Comparison of ENCODE assay signal across 16 cellular contexts in genomic region chr5:62560786-62561185, GRCh38. TPM values are rescaled to one million over a fixed set of nuclear protein-coding genes. Genes with fewer than 3 reads are reported as not detected.
DNase-seq lines count a peak whose midpoint lies in the region; ATAC-seq and TF ChIP-seq lines count a peak whose summit lies in the region.
"Had no signal": no experiment of that assay in that cellular context is flagged by ENCODE, and none has a peak within 500 bp of the region (broad histone marks: within the 10 kb centered on the region; RNA-seq: fewer than 3 reads in every experiment).

No MANE protein-coding gene starts in this region.

- H3K27me3 ChIP-seq in SK-N-SH (ENCODE audit: insufficient read depth) = no peaks in the 10 kb centered on the region
- no peaks in the 10 kb centered on the region for H3K27me3 ChIP-seq in suprapubic skin
- H3K27me3 ChIP-seq: BLaER1 had no signal

- no peak overlapping the region for H2AFZ ChIP-seq in SK-N-SH (ENCODE audit: low read depth)
- H2AFZ ChIP-seq: GM23248 had no signal

- H3K27ac ChIP-seq in SK-N-SH (ENCODE audit: low read depth in 2 of 2, low read length in 1 of 2) (no peak overlapping the region; a peak in 2 of 4 replicates), suprapubic skin (no peak overlapping the region)
- H3K27ac ChIP-seq: BLaER1, C4-2B, GM23248 had no signal

- no peak for ATAC-seq in HG03460 (IDR thresholded peaks at IDR 0.05; ENCODE audit: unreplicated experiment)
- ATAC-seq: CD8-positive, alpha-beta T cell had no signal

- 76% methylated on average over 1 of the region's 1 CpG for WGBS in SK-N-SH (ENCODE audit: low lambda C conversion rate)
- 95% methylated on average over 1 of the region's 1 CpG for WGBS in suprapubic skin

- H3K9ac ChIP-seq in SK-N-SH = no peak overlapping the region
- H3K9ac ChIP-seq: BLaER1, GM23248 had no signal

- H3K79me2 ChIP-seq in SK-N-SH (ENCODE audit: insufficient read depth) = 0 out of 2 replicates have a peak, but pooled peaks cover 3% of the 10 kb centered on the region

- no peak for TF ChIP-seq RAD21 in SK-N-SH (IDR thresholded peaks at IDR 0.05; ENCODE audit: low read length)

- no peak overlapping the region for H3K4me2 ChIP-seq in SK-N-SH
- H3K4me2 ChIP-seq: BLaER1 had no signal

- H3K9me3 ChIP-seq in SK-N-SH (no peaks in the 10 kb centered on the region), suprapubic skin (no peaks in the 10 kb centered on the region)
- H3K9me3 ChIP-seq: Caco-2 had no signal

- TF ChIP-seq CTCF in SK-N-SH (IDR thresholded peaks at IDR 0.05) = no peak
- TF ChIP-seq CTCF in suprapubic skin (IDR thresholded peaks at IDR 0.05) = no peak

- H3K4me3 ChIP-seq in SK-N-SH (ENCODE audit: low read depth in 2 of 2, low read length in 1 of 2) (no peak overlapping the region), suprapubic skin (no peak overlapping the region)
- H3K4me3 ChIP-seq: BLaER1, GM23248 had no signal

- H3K36me3 ChIP-seq in SK-N-SH (replicated peaks in 1 of 2; ENCODE audit: control insufficient read depth in 1 of 2, insufficient read depth in 2 of 2, low read length in 1 of 2) (peaks cover 6 to 19% of the 10 kb centered on the region in 2 experiments), suprapubic skin (peaks cover 6% of the 10 kb centered on the region)

- H4K20me1 ChIP-seq in SK-N-SH (ENCODE audit: insufficient read depth) = no peaks in the 10 kb centered on the region
- H4K20me1 ChIP-seq: BLaER1 had no signal

- POLR2A ChIA-PET in SK-N-SH (lab: Yijun Ruan, JAX) = no interaction called here
- POLR2A ChIA-PET in HEK293T (lab: Yijun Ruan, JAX) = no interaction called here

- no peaks in the 10 kb centered on the region for H3F3A ChIP-seq in SK-N-SH (replicated peaks; ENCODE audit: insufficient read depth)

- CTCF ChIA-PET in SK-N-SH (lab: Yijun Ruan, JAX) = no interaction called here
- CTCF ChIA-PET in HEK293T (lab: Yijun Ruan, JAX) = no interaction called here

- no peaks in the 10 kb centered on the region for H3K9me2 ChIP-seq in SK-N-SH

- DNase-seq in SK-N-SH (no peak), amniotic epithelial cell (ENCODE audit: low read depth) (peak; percentile 33), retina (peak; percentile 18), suprapubic skin (ENCODE audit: low spot score in 2 of 2) (no peak), HEK293T (ENCODE audit: extremely low spot score) (no peak)
- DNase-seq: Caco-2; CD4-positive, CD25-positive, alpha-beta regulatory T cell; CD8-positive, alpha-beta T cell; DMS153; DND-41; GM23248; H7; HCEC 1CT had no signal

- TF ChIP-seq EP300 in SK-N-SH (IDR thresholded peaks at IDR 0.05; ENCODE audit: borderline replicate concordance in 1 of 2, low read depth in 1 of 2, low read length in 1 of 2) (peak; percentile 19 to 39; a peak in 1 of 4 replicates), suprapubic skin (IDR thresholded peaks at IDR 0.05) (no peak)

- H3K4me1 ChIP-seq in SK-N-SH (ENCODE audit: control insufficient read depth in 1 of 2, insufficient read depth in 2 of 2, low read depth in 1 of 2, low read length in 1 of 2) = no peaks in the 10 kb centered on the region; a peak in 1 of 4 replicates
- no peaks in the 10 kb centered on the region for H3K4me1 ChIP-seq in suprapubic skin
- H3K4me1 ChIP-seq: BLaER1, Caco-2 had no signal

- TF ChIP-seq POLR2A in suprapubic skin (IDR thresholded peaks at IDR 0.05) = no peak

TF ChIP-seq in SK-N-SH, 30 proteins besides CTCF, POLR2A, EP300 and RAD21 (continues in another document):
- TF ChIP-seq ZBTB33 (IDR thresholded peaks at IDR 0.05; ENCODE audit: borderline replicate concordance, low read depth) (no peak), PBX3 (IDR thresholded peaks at IDR 0.05) (peak; percentile 79), JUND (IDR thresholded peaks at IDR 0.05) (peak; percentile 12; the same call in 1 of the 2 replicates), IRF3 (IDR thresholded peaks at IDR 0.05; ENCODE audit: low read depth, low read length) (no peak), TCF12 (IDR thresholded peaks at IDR 0.05) (peak; percentile 66), POLR2AphosphoS5 (IDR thresholded peaks at IDR 0.05; ENCODE audit: low read depth, low read length) (peak; percentile 40; the same call in 1 of the 2 replicates), EZH2phosphoT487 (IDR thresholded peaks at IDR 0.05; ENCODE audit: borderline replicate concordance, low read depth) (no peak)

TF ChIP-seq in HEK293T, 16 proteins besides CTCF, POLR2A, EP300 and RAD21:
- TF ChIP-seq CTBP1 (IDR thresholded peaks at IDR 0.05; ENCODE audit: borderline replicate concordance) = no peak
- no peak for TF ChIP-seq TARDBP (IDR thresholded peaks at IDR 0.05)
- no peak for TF ChIP-seq HDGF (IDR thresholded peaks at IDR 0.05; ENCODE audit: borderline replicate concordance)
- TF ChIP-seq ARNT (IDR thresholded peaks at IDR 0.05) = no peak
- no peak for TF ChIP-seq BHLHE40 (IDR thresholded peaks at IDR 0.05; ENCODE audit: borderline replicate concordance)
- TF ChIP-seq FOXA1 (IDR thresholded peaks at IDR 0.05) = no peak
- TF ChIP-seq ZNF384 (IDR thresholded peaks at IDR 0.05) = no peak
- TF ChIP-seq PKNOX1 (IDR thresholded peaks at IDR 0.05) = no peak
- TF ChIP-seq SP1 (IDR thresholded peaks at IDR 0.05) = no peak
- TF ChIP-seq NFRKB (IDR thresholded peaks at IDR 0.05) = no peak

RNA-seq across cellular contexts. Expression of gene LRRC70, which starts 17.8 kb away (rescaled TPM):
- 0.08 and 0.37 TPM in 2 replicates for polyA plus RNA-seq in SK-N-SH (2012; rRNA removed)
- 0.13 and 0.19 TPM in 2 replicates for polyA plus RNA-seq in SK-N-SH (2012; cell fraction: cytosol; rRNA removed)
- 0.52 and 1.5 TPM in 2 replicates for polyA plus RNA-seq in SK-N-SH (2012; cell fraction: nucleus; rRNA removed)
- total RNA-seq in suprapubic skin = 1 to 10 TPM; 1.8 to 6.1 (median 2.9) TPM

Comparison
In these comparisons a context has a peak if more than half of its experiments do, and no peak if none do; other contexts are left out.
1. DNase-seq: peak in amniotic epithelial cell (single experiment) and retina (single experiment); none in SK-N-SH (single experiment), suprapubic skin (0 of 2) and HEK293T (single experiment).